Comparison of ENCODE assay signal across 11 cellular contexts in genomic region chr21:42906222-42906621, GRCh38. TPM values are rescaled to one million over a fixed set of nuclear protein-coding genes. Genes with fewer than 3 reads are reported as not detected.
"Had no signal": no experiment of that assay in that cellular context is flagged by ENCODE, and none has a peak within 500 bp of the region (broad histone marks: within the 10 kb centered on the region; RNA-seq: fewer than 3 reads in every experiment).

No MANE protein-coding gene starts in this region.

- H3K9me3 ChIP-seq: HAP-1 had no signal

- H3K4me3 ChIP-seq: GM23248, HAP-1 had no signal

- H3K4me3 Mint-ChIP-seq: HFFc6, IgD-negative memory B cell had no signal

- H3K4me1 ChIP-seq: HAP-1 had no signal

- H3K27me3 Mint-ChIP-seq: IgD-negative memory B cell had no signal

- H3K27ac ChIP-seq: GM23248, HL-60 had no signal

- H3K27ac Mint-ChIP-seq: HFFc6, IgD-negative memory B cell had no signal

- DNase-seq: GM23248, GOT3, H7, HFFc6 had no signal

- ATAC-seq: HCT116, HepG2 had no signal

- H3K9me3 Mint-ChIP-seq: HFFc6, IgD-negative memory B cell had no signal

- H3K4me1 Mint-ChIP-seq: IgD-negative memory B cell had no signal

RNA-seq across cellular contexts. Expression of gene ERVH48-1, which starts 19.2 kb away (rescaled TPM):
- total RNA-seq: GM23248, H4, HepG2, HFFc6, HT1080 had no signal
